In genomic region chr9:87751869-87752268, GRCh38 we compare ENCODE assay signal across 26 cellular contexts. TPM values are rescaled to one million over a fixed set of nuclear protein-coding genes. Genes with fewer than 3 reads are reported as not detected.
"Had no signal": no experiment of that assay in that cellular context is flagged by ENCODE, and none has a peak within 500 bp of the region (broad histone marks: within the 10 kb centered on the region; RNA-seq: fewer than 3 reads in every experiment).

No MANE protein-coding gene starts in this region.

- H3K9me3 ChIP-seq: adrenal gland had no signal

- H3K36me3 ChIP-seq: adrenal gland had no signal

- H3K4me1 ChIP-seq: adrenal gland had no signal

- FAIRE-seq: bronchial epithelial cell had no signal

- H3K4me3 ChIP-seq: adrenal gland had no signal

- DNase-seq: activated CD4-positive, alpha-beta T cell treated with anti-CD3 and anti-CD28 coated beads for 48 hours; activated CD4-positive, alpha-beta T cell treated with anti-CD3 and anti-CD28 coated beads, Interleukin-2, amount 50 U/mL, for 4 hours; activated CD4-positive, CD25-positive, alpha-beta regulatory T cell treated with anti-CD3 and anti-CD28 coated beads, Interleukin-2, amount 50 U/mL, for 72 hours; activated CD8-positive, alpha-beta memory T cell treated with anti-CD3 and anti-CD28 coated beads, Interleukin-2, amount 50 U/mL, for 48 hours; activated CD8-positive, alpha-beta T cell treated with anti-CD3 and anti-CD28 coated beads, Interleukin-2, amount 10 ng/mL, durations not matched to agents 7 days and 5 days; activated naive CD4-positive, alpha-beta T cell treated with anti-CD3 and anti-CD28 coated beads, Interleukin-2, amount 50 U/mL, for 16 hours; activated naive CD8-positive, alpha-beta T cell treated with anti-CD3 and anti-CD28 coated beads, Interleukin-2, amount 10 ng/mL, durations not matched to agents 7 days and 5 days; activated T-cell treated with anti-CD3 and anti-CD28 coated beads, Interleukin-2, amount 50 U/mL, for 1 hour; adrenal gland; anterior cingulate cortex; central memory CD4-positive, alpha-beta T cell; Karpas-422; MM.1S; NCI-H1105; NCI-H1436; NCI-H187; NCI-H2081 treated with DMSO at 0.1 percent for 48 hours; NCI-H2171; NCI-H2227 treated with DMSO at 0.1 percent for 48 hours; NCI-H526; NCI-H82; PC-3; SIG-M5; T-helper 17 cell; T-helper 9 cell had no signal

- H3K27me3 ChIP-seq: adrenal gland had no signal

- H3K27ac ChIP-seq: adrenal gland had no signal

RNA-seq across cellular contexts. Expression of gene CTSL, which starts 25.9 kb away (rescaled TPM):
- total RNA-seq: activated CD8-positive, alpha-beta T cell treated with anti-CD3 and anti-CD28 coated beads, Interleukin-2, amount 10 ng/mL, durations not matched to agents 7 days and 5 days had no signal
